In the genomic region with DNA sequence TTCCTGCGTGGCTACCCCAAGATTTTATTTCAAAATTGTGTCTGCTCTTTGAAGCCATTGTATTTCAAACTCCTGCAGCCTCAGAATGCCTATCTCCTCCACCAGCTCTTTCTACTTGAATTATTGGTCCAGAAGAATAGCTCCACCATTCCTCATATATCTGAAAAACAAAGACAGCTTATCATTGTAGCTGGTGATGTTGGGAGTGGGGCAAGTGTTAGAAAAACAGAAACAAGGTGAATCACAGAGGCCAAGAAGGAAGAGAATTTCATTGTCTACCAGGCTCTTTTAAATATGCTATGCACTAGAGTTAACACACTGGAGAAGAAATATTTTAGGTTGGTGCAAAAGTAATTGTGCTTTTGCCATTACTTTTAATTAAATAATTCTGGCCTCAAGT, we compare ENCODE assay signal across 24 cellular contexts.
"Had no signal": no experiment of that assay in that cellular context is flagged by ENCODE, and none has a peak within 500 bp of the region (broad histone marks: within the 10 kb centered on the region; RNA-seq: fewer than 3 reads in every experiment).

No MANE protein-coding gene starts in this region.

- H3K9me3 ChIP-seq: left lung, right atrium auricular region, suprapubic skin, transverse colon, vagina had no signal

- H3K9ac ChIP-seq: neural progenitor cell, parathyroid adenoma had no signal

- H3K9me3 Mint-ChIP-seq: nephron, neural progenitor cell had no signal

- H3K79me2 ChIP-seq: parathyroid adenoma had no signal

- H3K27me3 ChIP-seq: left lung, neural progenitor cell, right atrium auricular region, transverse colon, vagina had no signal

- H3K27ac ChIP-seq: left lung, neural progenitor cell, parathyroid adenoma, right atrium auricular region, suprapubic skin, transverse colon, vagina had no signal

- H3K4me1 Mint-ChIP-seq: immature natural killer cell; naive thymus-derived CD4-positive, alpha-beta T cell; stimulated activated naive CD8-positive, alpha-beta T cell treated with anti-CD3 and anti-CD28 coated beads, Interleukin-15, amount 100 ng/mL, for 72 hours had no signal

- H3K27ac Mint-ChIP-seq: effector memory CD8-positive, alpha-beta T cell; immature natural killer cell; naive thymus-derived CD4-positive, alpha-beta T cell; progenitor cell of endocrine pancreas; stimulated activated naive CD8-positive, alpha-beta T cell treated with anti-CD3 and anti-CD28 coated beads, Interleukin-15, amount 100 ng/mL, for 72 hours had no signal

- H3K4me2 ChIP-seq: neural progenitor cell had no signal

- H2AFZ ChIP-seq: neural progenitor cell, parathyroid adenoma had no signal

- H3K36me3 ChIP-seq: left lung, neural progenitor cell, right atrium auricular region, suprapubic skin, transverse colon, vagina had no signal

- H3K36me3 Mint-ChIP-seq: immature natural killer cell; naive thymus-derived CD4-positive, alpha-beta T cell had no signal

- H3K4me3 ChIP-seq: coronary artery, left lung, neural progenitor cell, right atrium auricular region, smooth muscle cell, suprapubic skin, transverse colon, vagina had no signal

- H3K27me3 Mint-ChIP-seq: progenitor cell of endocrine pancreas had no signal

- H3K4me1 ChIP-seq: parathyroid adenoma, vagina had no signal

- ATAC-seq: effector memory CD8-positive, alpha-beta T cell; left lung; naive thymus-derived CD4-positive, alpha-beta T cell; sciatic nerve; stimulated activated naive CD8-positive, alpha-beta T cell treated with anti-CD3 and anti-CD28 coated beads, Interleukin-15, amount 100 ng/mL, for 72 hours had no signal

- H3K4me3 Mint-ChIP-seq: effector memory CD8-positive, alpha-beta T cell; immature natural killer cell; naive thymus-derived CD4-positive, alpha-beta T cell; nephron; neural progenitor cell; stimulated activated naive CD8-positive, alpha-beta T cell treated with anti-CD3 and anti-CD28 coated beads, Interleukin-15, amount 100 ng/mL, for 72 hours had no signal

- DNase-seq: effector memory CD8-positive, alpha-beta T cell; hypothalamus; immature natural killer cell; islet precursor cell; left lung; midbrain; naive thymus-derived CD4-positive, alpha-beta T cell; stimulated activated CD4-positive, alpha-beta T cell treated with anti-CD3 and anti-CD28 coated beads, Interleukin-12 subunit alpha, Interleukin-12 subunit beta, amount 100 ng/mL, for 4 hours; stimulated activated CD4-positive, alpha-beta T cell treated with anti-CD3 and anti-CD28 coated beads, Interleukin-1b, Interleukin-23, amount 100 ng/mL, for 48 hours; stimulated activated CD4-positive, alpha-beta T cell treated with anti-CD3 and anti-CD28 coated beads, Interleukin-4, amount 100 ng/mL, for 1 hour; stimulated activated CD8-positive, alpha-beta memory T cell treated with anti-CD3 and anti-CD28 coated beads, Interleukin-4, amount 100 ng/mL, for 48 hours; stimulated activated naive CD4-positive, alpha-beta T cell; stimulated activated naive CD8-positive, alpha-beta T cell treated with anti-CD3 and anti-CD28 coated beads, Interleukin-15, amount 100 ng/mL, for 72 hours; transverse colon had no signal
